ENCODE assay signal across 17 cellular contexts in genomic region chr19:43636121-43636683, GRCh38. TPM values are rescaled to one million over a fixed set of nuclear protein-coding genes. Genes with fewer than 3 reads are reported as not detected.
DNase-seq lines count a peak whose midpoint lies in the region; ATAC-seq and TF ChIP-seq lines count a peak whose summit lies in the region.
"Had no signal": no experiment of that assay in that cellular context is flagged by ENCODE, and none has a peak within 500 bp of the region (broad histone marks: within the 10 kb centered on the region; RNA-seq: fewer than 3 reads in every experiment).

No MANE protein-coding gene starts in this region.

- no peak overlapping the region for H2AFZ ChIP-seq in neural progenitor cell (replicated peaks)

- no peaks in the 10 kb centered on the region for H3K9me3 Mint-ChIP-seq in neural progenitor cell
- H3K9me3 Mint-ChIP-seq: T-helper 2 cell treated with Interferon-gamma antibody and Interleukin-4, amounts not matched to agents 5 μg/mL and 100 μg/mL, for 36 hours had no signal

- H3K4me3 ChIP-seq in neural progenitor cell (peak overlapping the region; percentile 46), brain microvascular endothelial cell (ENCODE audit: low read depth, low read length) (no peak overlapping the region)
- H3K4me3 ChIP-seq: cardiac muscle cell, spleen, transverse colon had no signal

- no peak overlapping the region for H3K9ac ChIP-seq in neural progenitor cell

- H3K4me2 ChIP-seq in neural progenitor cell: peak overlapping the region; percentile 82

- in situ Hi-C loops in brain microvascular endothelial cell (cut with HindIII; ENCODE audit: low pct_ligation_motif_present, low sequenced_read_pairs): no loop called here

- peaks cover 33% of the 10 kb centered on the region for H3K27me3 ChIP-seq in neural progenitor cell
- H3K27me3 ChIP-seq in brain microvascular endothelial cell (replicated peaks): peaks cover 7% of the 10 kb centered on the region

- peaks cover 21% of the 10 kb centered on the region for H3F3A ChIP-seq in neural progenitor cell (ENCODE audit: low read depth)

- DNase-seq in Ammon's horn (ENCODE audit: low spot score): peak; percentile 81
- DNase-seq in globus pallidus (ENCODE audit: low spot score): peak; percentile 91
- DNase-seq in neural progenitor cell (ENCODE audit: low spot score): peak; percentile 62
- DNase-seq in brain microvascular endothelial cell: no peak
- no peak for DNase-seq in HCEC 1CT
- DNase-seq: activated CD4-positive, alpha-beta T cell treated with anti-CD3 and anti-CD28 coated beads, Interleukin-2, amount 50 U/mL, for 48 hours; activated effector memory CD4-positive, alpha-beta T cell treated with Interleukin-2 at 50 U/mL for 16 hours; NCI-H1417 treated with DMSO at 0.1 percent for 48 hours; NCI-H69; RPMI8226; spleen; transverse colon had no signal

- peaks cover 20% of the 10 kb centered on the region for H3K79me2 ChIP-seq in neural progenitor cell (ENCODE audit: low read depth)

- peaks cover 8% of the 10 kb centered on the region for H3K27me3 Mint-ChIP-seq in neural progenitor cell (ENCODE audit: insufficient read depth, low read depth)

- TF ChIP-seq CTCF in neural progenitor cell (IDR thresholded peaks at IDR 0.05): no peak
- TF ChIP-seq CTCF in brain microvascular endothelial cell (IDR thresholded peaks at IDR 0.05; ENCODE audit: low read depth, low read length, missing control alignments): no peak

- no peaks in the 10 kb centered on the region for H3K9me3 ChIP-seq in neural progenitor cell (ENCODE audit: low read depth)
- H3K9me3 ChIP-seq: spleen, transverse colon had no signal

- TF ChIP-seq RAD21 in Ishikawa (IDR thresholded peaks at IDR 0.05; ENCODE audit: low read depth): no peak

- peaks cover 9% of the 10 kb centered on the region for H3K36me3 Mint-ChIP-seq in neural progenitor cell

- ATAC-seq in HG03442 (IDR thresholded peaks at IDR 0.05; ENCODE audit: unreplicated experiment) (no peak), GM21447 (IDR thresholded peaks at IDR 0.05; ENCODE audit: unreplicated experiment) (no peak)

- peaks cover 52% of the 10 kb centered on the region for H3K4me1 Mint-ChIP-seq in neural progenitor cell

- peak overlapping the region; percentile 85 for H3K4me3 Mint-ChIP-seq in neural progenitor cell
- H3K4me3 Mint-ChIP-seq: T-helper 2 cell treated with Interferon-gamma antibody and Interleukin-4, amounts not matched to agents 5 μg/mL and 100 μg/mL, for 36 hours had no signal

- H3K36me3 ChIP-seq in neural progenitor cell: no peaks in the 10 kb centered on the region
- no peaks in the 10 kb centered on the region for H3K36me3 ChIP-seq in brain microvascular endothelial cell (replicated peaks)
- H3K36me3 ChIP-seq: cardiac muscle cell, spleen, transverse colon had no signal

- H3K27ac ChIP-seq in neural progenitor cell (no peak overlapping the region), brain microvascular endothelial cell (no peak overlapping the region)
- H3K27ac ChIP-seq: cardiac muscle cell, spleen had no signal

- TF ChIP-seq EP300 in Ishikawa (IDR thresholded peaks at IDR 0.05; ENCODE audit: borderline replicate concordance): no peak

- no peak overlapping the region for H3K27ac Mint-ChIP-seq in neural progenitor cell
- H3K27ac Mint-ChIP-seq: T-helper 2 cell treated with Interferon-gamma antibody and Interleukin-4, amounts not matched to agents 5 μg/mL and 100 μg/mL, for 36 hours had no signal

- peaks cover 57% of the 10 kb centered on the region for H4K20me1 ChIP-seq in neural progenitor cell (ENCODE audit: low read depth)

- peaks cover 24% of the 10 kb centered on the region for H3K4me1 ChIP-seq in neural progenitor cell

TF ChIP-seq in Ishikawa, 13 proteins besides CTCF, POLR2A, EP300 and RAD21:
- TF ChIP-seq YY1 (IDR thresholded peaks at IDR 0.05; ENCODE audit: low read depth) (no peak), TEAD4 (IDR thresholded peaks at IDR 0.05) (peak; percentile 29; the same call in 1 of the 2 replicates)

RNA-seq across cellular contexts. Expression of gene CADM4, which starts 3.4 kb away (rescaled TPM):
- total RNA-seq in neural progenitor cell (ENCODE audit: low replicate concordance): 7.7 and 28.6 TPM in 2 replicates

RNA-seq across cellular contexts. Expression of gene ZNF428, which starts 16.8 kb away (rescaled TPM):
- total RNA-seq in neural progenitor cell (ENCODE audit: low replicate concordance): 18.5 and 57.7 TPM in 2 replicates

RNA-seq across cellular contexts. Expression of gene SRRM5, which starts 24.3 kb away (rescaled TPM):
- 0.25 TPM in 1 of 2 replicates, not detected in the other for total RNA-seq in neural progenitor cell (ENCODE audit: low replicate concordance)

RNA-seq across cellular contexts. Expression of gene PLAUR, which starts 33.8 kb away (rescaled TPM):
- 12.9 and 36.5 TPM in 2 replicates for total RNA-seq in neural progenitor cell (ENCODE audit: low replicate concordance)

RNA-seq across cellular contexts. Expression of gene ZNF576, which starts 39.8 kb away (rescaled TPM):
- total RNA-seq in neural progenitor cell (ENCODE audit: low replicate concordance): 6.8 and 9.0 TPM in 2 replicates

Comparison
In these comparisons a context has a peak if more than half of its experiments do, and no peak if none do; other contexts are left out.
1. DNase-seq: peak in Ammon's horn (single experiment), globus pallidus (single experiment) and neural progenitor cell (single experiment); none in brain microvascular endothelial cell (single experiment) and HCEC 1CT (single experiment).